In the genomic region with DNA sequence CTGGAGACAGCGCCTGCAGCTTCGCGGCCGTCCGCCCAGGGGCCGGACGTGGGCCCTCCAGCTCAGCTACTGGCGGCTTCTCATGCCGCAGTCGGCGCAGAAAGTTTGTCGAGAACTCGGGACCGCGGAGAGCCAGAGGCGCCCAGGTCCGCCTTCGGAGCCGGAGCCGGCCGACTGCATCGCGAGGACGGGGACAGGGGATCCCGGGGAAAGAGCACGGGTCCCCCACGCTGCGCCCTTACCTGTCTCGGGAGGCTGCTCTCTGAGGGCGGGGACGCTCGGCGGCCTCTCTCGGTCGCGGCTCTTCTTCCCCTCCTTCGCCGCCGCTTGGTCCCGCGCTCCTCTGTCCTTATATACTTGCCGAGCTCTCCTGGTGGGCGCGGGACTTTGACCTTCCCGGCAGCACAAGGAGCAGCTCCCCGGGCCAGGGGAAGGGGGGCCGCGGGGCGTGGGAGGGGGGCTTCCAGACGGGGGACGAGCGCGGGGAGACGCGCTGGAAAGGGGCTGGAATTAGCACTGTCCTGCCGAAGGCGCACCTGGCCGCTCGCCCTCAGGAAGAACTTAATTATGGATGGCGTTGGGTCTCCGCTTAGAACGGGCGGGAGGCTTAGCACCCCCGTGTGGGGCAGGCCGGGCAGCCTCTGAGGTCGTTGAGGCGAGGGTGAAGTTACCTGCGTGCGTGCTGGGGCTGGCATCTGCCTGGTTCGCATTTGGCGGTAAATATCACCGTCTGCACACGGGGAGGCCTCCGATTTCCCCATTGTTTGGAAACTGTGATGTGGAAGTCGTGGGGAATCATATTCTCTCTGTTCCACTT, we compare ENCODE assay signal across 1 cellular context.
A peak's percentile ranks its signal among the peaks of the same experiment; 100 is the strongest.
TF ChIP-seq lines count a peak whose summit lies in the region.

A gene (minus strand): TSS at position 325 of the 817 bp plus-strand sequence. CDS start 3,808 bp downstream, outside the sequence.

TF ChIP-seq in H1, 55 proteins besides CTCF, POLR2A, EP300 and RAD21 (continued from another document):
- TF ChIP-seq KDM1A (IDR thresholded peaks at IDR 0.05; ENCODE audit: borderline replicate concordance, low read length) (0 out of 2 replicates have a peak, but pooled peaks have one; percentile 8), EZH2 (IDR thresholded peaks at IDR 0.05; ENCODE audit: low read depth, low read length, severe bottlenecking) (peak; percentile 70), ASH2L (IDR thresholded peaks at IDR 0.05; ENCODE audit: low read length) (peak; percentile 69), EGR1 (IDR thresholded peaks at IDR 0.05; ENCODE audit: borderline replicate concordance, low read depth, low read length) (no peak), SIX5 (IDR thresholded peaks at IDR 0.05; ENCODE audit: low read depth, low read length) (no peak), TAF1 (IDR thresholded peaks at IDR 0.05; ENCODE audit: low read depth, low read length) (0 out of 2 replicates have a peak, but pooled peaks have one; percentile 27), KDM4A (IDR thresholded peaks at IDR 0.05; ENCODE audit: low read depth, low read length, severe bottlenecking) (peak; percentile 97), TCF12 (IDR thresholded peaks at IDR 0.05; ENCODE audit: low read depth, low read length) (no peak), YY1 (IDR thresholded peaks at IDR 0.05; ENCODE audit: low read depth, low read length) (no peak)
- TF ChIP-seq, protein P1, sequence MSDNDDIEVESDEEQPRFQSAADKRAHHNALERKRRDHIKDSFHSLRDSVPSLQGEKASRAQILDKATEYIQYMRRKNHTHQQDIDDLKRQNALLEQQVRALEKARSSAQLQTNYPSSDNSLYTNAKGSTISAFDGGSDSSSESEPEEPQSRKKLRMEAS (IDR thresholded peaks at IDR 0.05), result peak; percentile 94
- TF ChIP-seq, protein P2, sequence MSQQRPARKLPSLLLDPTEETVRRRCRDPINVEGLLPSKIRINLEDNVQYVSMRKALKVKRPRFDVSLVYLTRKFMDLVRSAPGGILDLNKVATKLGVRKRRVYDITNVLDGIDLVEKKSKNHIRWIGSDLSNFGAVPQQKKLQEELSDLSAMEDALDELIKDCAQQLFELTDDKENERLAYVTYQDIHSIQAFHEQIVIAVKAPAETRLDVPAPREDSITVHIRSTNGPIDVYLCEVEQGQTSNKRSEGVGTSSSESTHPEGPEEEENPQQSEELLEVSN (IDR thresholded peaks at IDR 0.05), result peak; percentile 98
